Comparison of ENCODE assay signal across 21 cellular contexts in the genomic region with DNA sequence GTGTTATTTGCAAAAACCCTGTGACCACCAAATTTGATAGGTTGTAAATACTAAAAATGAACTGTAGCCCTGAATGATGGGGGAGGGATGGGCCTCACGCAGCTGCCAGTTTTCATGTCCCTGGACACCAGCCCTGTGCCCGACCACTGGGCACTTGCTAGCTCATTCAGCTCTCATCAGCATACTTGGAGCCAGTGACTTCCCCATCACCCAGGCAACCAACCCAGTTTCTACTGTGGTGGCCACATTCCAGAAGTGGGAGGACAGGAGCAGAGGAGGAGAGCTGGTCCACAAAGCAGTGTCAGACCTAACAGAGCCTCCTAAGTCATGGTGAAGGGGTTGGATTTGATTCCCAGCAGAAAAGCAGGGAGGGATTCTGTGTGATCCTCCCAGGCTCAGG.
DNase-seq lines count a peak whose midpoint lies in the region; ATAC-seq and TF ChIP-seq lines count a peak whose summit lies in the region.
"Had no signal": no experiment of that assay in that cellular context is flagged by ENCODE, and none has a peak within 500 bp of the region (broad histone marks: within the 10 kb centered on the region; RNA-seq: fewer than 3 reads in every experiment).

No MANE protein-coding gene starts in this region.

- H3K4me1 Mint-ChIP-seq in activated CD8-positive, alpha-beta memory T cell treated with anti-CD3 and anti-CD28 coated beads, Interleukin-2, amount 10 ng/mL, durations not matched to agents 7 days and 5 days = no peaks in the 10 kb centered on the region
- H3K4me1 Mint-ChIP-seq: CD4-positive, CD25-positive, alpha-beta regulatory T cell had no signal

- H3K27ac Mint-ChIP-seq in activated CD8-positive, alpha-beta memory T cell treated with anti-CD3 and anti-CD28 coated beads, Interleukin-2, amount 10 ng/mL, durations not matched to agents 7 days and 5 days = no peak overlapping the region
- H3K27ac Mint-ChIP-seq: activated CD8-positive, alpha-beta T cell treated with anti-CD3 and anti-CD28 coated beads for 36 hours; CD4-positive, CD25-positive, alpha-beta regulatory T cell had no signal

- no peak overlapping the region for H3K4me3 Mint-ChIP-seq in activated CD8-positive, alpha-beta memory T cell treated with anti-CD3 and anti-CD28 coated beads, Interleukin-2, amount 10 ng/mL, durations not matched to agents 7 days and 5 days
- H3K4me3 Mint-ChIP-seq: activated CD8-positive, alpha-beta T cell treated with anti-CD3 and anti-CD28 coated beads for 36 hours; CD4-positive, CD25-positive, alpha-beta regulatory T cell had no signal

- peaks cover 3% of the 10 kb centered on the region for H3K9me3 Mint-ChIP-seq in activated CD8-positive, alpha-beta memory T cell treated with anti-CD3 and anti-CD28 coated beads, Interleukin-2, amount 10 ng/mL, durations not matched to agents 7 days and 5 days (ENCODE audit: low read depth)
- H3K9me3 Mint-ChIP-seq: activated CD8-positive, alpha-beta T cell treated with anti-CD3 and anti-CD28 coated beads for 36 hours had no signal

- peak overlapping the region; percentile 73 for H3K27ac ChIP-seq in cingulate gyrus (ENCODE audit: low read depth, low read length)
- H3K27ac ChIP-seq in substantia nigra (ENCODE audit: low read depth, low read length, poor library complexity, severe bottlenecking) = peak overlapping the region; percentile 89
- H3K27ac ChIP-seq: cardiac muscle cell, ovary, sigmoid colon had no signal

- H3K36me3 Mint-ChIP-seq in activated CD8-positive, alpha-beta memory T cell treated with anti-CD3 and anti-CD28 coated beads, Interleukin-2, amount 10 ng/mL, durations not matched to agents 7 days and 5 days = no peaks in the 10 kb centered on the region

- TF ChIP-seq CTCF in omental fat pad (IDR thresholded peaks at IDR 0.05) = no peak

- ATAC-seq in omental fat pad (ENCODE audit: low FRiP score) (no peak), GM21717 (IDR thresholded peaks at IDR 0.05; ENCODE audit: unreplicated experiment) (no peak), GM19035 (IDR thresholded peaks at IDR 0.05; ENCODE audit: unreplicated experiment) (no peak)
- ATAC-seq in activated CD8-positive, alpha-beta memory T cell treated with anti-CD3 and anti-CD28 coated beads, Interleukin-2, amount 10 ng/mL, durations not matched to agents 7 days and 5 days = no peak
- ATAC-seq: activated CD4-positive, CD25-positive, alpha-beta regulatory T cell treated with anti-CD3 and anti-CD28 coated beads, Interleukin-2, amount 50 U/mL, for 24 hours; activated CD8-positive, alpha-beta T cell treated with anti-CD3 and anti-CD28 coated beads for 36 hours; K562; PC-3 had no signal

- peaks cover 7% of the 10 kb centered on the region for H3K27me3 Mint-ChIP-seq in activated CD8-positive, alpha-beta memory T cell treated with anti-CD3 and anti-CD28 coated beads, Interleukin-2, amount 10 ng/mL, durations not matched to agents 7 days and 5 days

- DNase-seq in LHCN-M2 (ENCODE audit: low read depth) = peak; percentile 20
- peak; percentile 47 for DNase-seq in midbrain (lab: John Stamatoyannopoulos, UW)
- peak in 45 of 49 donors; percentile 5 to 78 (median 48) for DNase-seq in substantia nigra (lab: John Stamatoyannopoulos, UW)
- DNase-seq in omental fat pad (ENCODE audit: low spot score) = no peak
- DNase-seq in activated CD8-positive, alpha-beta memory T cell treated with anti-CD3 and anti-CD28 coated beads, Interleukin-2, amount 10 ng/mL, durations not matched to agents 7 days and 5 days = no peak
- DNase-seq: activated CD8-positive, alpha-beta T cell treated with anti-CD3 and anti-CD28 coated beads for 36 hours; activated gamma-delta T cell treated with Interleukin-2 at 50 U/mL for 16 hours; CD4-positive, CD25-positive, alpha-beta regulatory T cell; GDM1; NCI-H187 treated with DMSO at 0.1 percent for 48 hours; NCI-H2227 treated with DMSO at 0.1 percent for 48 hours; ovary; PC-3; sigmoid colon; stimulated activated CD8-positive, alpha-beta memory T cell treated with anti-CD3 and anti-CD28 coated beads, Interleukin-4, amount 100 ng/mL, for 48 hours had no signal

- CTCF ChIA-PET in activated CD8-positive, alpha-beta memory T cell treated with anti-CD3 and anti-CD28 coated beads, Interleukin-2, amount 10 ng/mL, durations not matched to agents 7 days and 5 days (lab: Charles Lee) = no interaction called here

Comparison
In these comparisons a context has a peak if more than half of its experiments do, and no peak if none do; other contexts are left out.
1. DNase-seq: peak in LHCN-M2 (single experiment), midbrain (single experiment) and substantia nigra (45 of 49); none in omental fat pad (single experiment) and activated CD8-positive, alpha-beta memory T cell treated with anti-CD3 and anti-CD28 coated beads, Interleukin-2, amount 10 ng/mL, durations not matched to agents 7 days and 5 days (single experiment).